ENCODE assay signal across 34 cellular contexts in the genomic region with DNA sequence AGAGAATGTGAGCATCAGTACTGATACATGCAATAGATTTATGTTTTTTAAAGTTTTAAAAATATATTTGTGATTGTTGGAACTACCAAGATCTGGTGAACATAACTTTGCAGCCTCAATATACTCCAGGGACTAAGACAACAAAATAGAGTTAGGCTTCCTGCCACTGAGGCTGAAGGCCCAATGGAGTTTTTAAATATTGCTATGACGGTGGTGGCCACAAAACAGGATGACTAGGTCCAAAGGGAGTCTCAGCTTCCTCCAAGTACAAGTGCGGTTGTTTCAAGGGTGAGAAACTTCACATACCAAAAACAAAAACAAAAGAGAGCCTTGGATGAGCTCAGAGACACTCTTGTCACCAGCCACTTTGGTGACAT.
DNase-seq lines count a peak whose midpoint lies in the region; ATAC-seq and TF ChIP-seq lines count a peak whose summit lies in the region.
"Had no signal": no experiment of that assay in that cellular context is flagged by ENCODE, and none has a peak within 500 bp of the region (broad histone marks: within the 10 kb centered on the region; RNA-seq: fewer than 3 reads in every experiment).

No MANE protein-coding gene starts in this region.

- H3K36me3 ChIP-seq in ACC112 (ENCODE audit: insufficient read depth, low read length) (no peaks in the 10 kb centered on the region), gastroesophageal sphincter (no peaks in the 10 kb centered on the region), sigmoid colon (no peaks in the 10 kb centered on the region)
- H3K36me3 ChIP-seq in naive thymus-derived CD4-positive, alpha-beta T cell (ENCODE audit: control insufficient read depth in 2 of 3, insufficient read depth in 3 of 3, low read length in 3 of 3) = no peaks in the 10 kb centered on the region
- H3K36me3 ChIP-seq: ascending aorta, cardiac muscle cell, HAP-1, neural progenitor cell, prostate gland had no signal

- DNase-seq in HFFc6 (no peak), sigmoid colon (no peak), hippocampal formation (lab: John Stamatoyannopoulos, UW) (no peak)
- no peak for DNase-seq in naive thymus-derived CD4-positive, alpha-beta T cell
- DNase-seq: activated CD4-positive, alpha-beta T cell treated with anti-CD3 and anti-CD28 coated beads, Interleukin-2, amount 50 U/mL, for 1 hour; activated CD4-positive, CD25-positive, alpha-beta regulatory T cell; activated effector memory CD4-positive, alpha-beta T cell treated with Interleukin-2 at 50 U/mL for 16 hours; activated T-cell treated with anti-CD3 and anti-CD28 coated beads, Interleukin-2, amount 50 U/mL, for 1 hour; effector CD8-positive, alpha-beta T cell; immature natural killer cell; Karpas-422; left colon; NCI-H1417 treated with DMSO at 0.1 percent for 48 hours; NCI-H2081; NCI-H526; substantia nigra had no signal

- no peak for TF ChIP-seq POLR2A in gastroesophageal sphincter (IDR thresholded peaks at IDR 0.05)
- TF ChIP-seq POLR2A in sigmoid colon (IDR thresholded peaks at IDR 0.05) = no peak

- peak overlapping the region; percentile 78 for H3K27ac Mint-ChIP-seq in HFFc6
- H3K27ac Mint-ChIP-seq in naive thymus-derived CD4-positive, alpha-beta T cell = no peak overlapping the region
- H3K27ac Mint-ChIP-seq: activated naive CD4-positive, alpha-beta T cell treated with anti-CD3 and anti-CD28 coated beads, Interleukin-2, amount 50 U/mL, for 72 hours; B cell; immature natural killer cell; memory B cell; stimulated activated effector memory CD8-positive, alpha-beta T cell treated with anti-CD3 and anti-CD28 coated beads, Interleukin-12 subunit alpha, Interleukin-12 subunit beta, amount 100 ng/mL, for 72 hours; T-helper 1 cell treated with Interleukin-12 subunit alpha and Interleukin-12 subunit beta and Interleukin-4 antibody, amounts not matched to agents 30 μg/mL and 1 μg/mL, for 36 hours had no signal

- peaks cover 12% of the 10 kb centered on the region for H3K36me3 Mint-ChIP-seq in HFFc6 (ENCODE audit: low read depth)
- H3K36me3 Mint-ChIP-seq in naive thymus-derived CD4-positive, alpha-beta T cell = no peaks in the 10 kb centered on the region
- H3K36me3 Mint-ChIP-seq: immature natural killer cell; memory B cell; neural progenitor cell; stimulated activated effector memory CD8-positive, alpha-beta T cell treated with anti-CD3 and anti-CD28 coated beads, Interleukin-12 subunit alpha, Interleukin-12 subunit beta, amount 100 ng/mL, for 72 hours had no signal

- H3K4me1 ChIP-seq in ACC112 (ENCODE audit: control insufficient read depth, insufficient read depth, low read length, unreplicated experiment) (peaks cover 42% of the 10 kb centered on the region), gastroesophageal sphincter (peaks cover 0 to 13% (median 0%) of the 10 kb centered on the region in 3 donors), sigmoid colon (peaks cover 0 to 77% (median 62%) of the 10 kb centered on the region in 4 donors)
- no peaks in the 10 kb centered on the region for H3K4me1 ChIP-seq in naive thymus-derived CD4-positive, alpha-beta T cell (ENCODE audit: control insufficient read depth in 2 of 2, insufficient read depth in 2 of 2, low read length in 2 of 2)
- H3K4me1 ChIP-seq: HAP-1, prostate gland had no signal

- ATAC-seq in gastroesophageal sphincter (peak; percentile 21), GM18861 (IDR thresholded peaks at IDR 0.05; ENCODE audit: unreplicated experiment) (no peak), HG03460 (IDR thresholded peaks at IDR 0.05; ENCODE audit: unreplicated experiment) (no peak)
- ATAC-seq in naive thymus-derived CD4-positive, alpha-beta T cell = no peak
- ATAC-seq: A549; activated naive CD4-positive, alpha-beta T cell treated with anti-CD3 and anti-CD28 coated beads, Interleukin-2, amount 50 U/mL, for 72 hours; HepG2; left colon; stimulated activated effector memory CD8-positive, alpha-beta T cell treated with anti-CD3 and anti-CD28 coated beads, Interleukin-12 subunit alpha, Interleukin-12 subunit beta, amount 100 ng/mL, for 72 hours had no signal

- TF ChIP-seq CTCF in HFFc6 (IDR thresholded peaks at IDR 0.05) = no peak
- TF ChIP-seq CTCF in gastroesophageal sphincter (IDR thresholded peaks at IDR 0.05) = no peak
- TF ChIP-seq CTCF in sigmoid colon (IDR thresholded peaks at IDR 0.05) = no peak

- CTCF ChIA-PET in naive thymus-derived CD4-positive, alpha-beta T cell (lab: Charles Lee) = no interaction called here

- TF ChIP-seq EP300 in gastroesophageal sphincter (IDR thresholded peaks at IDR 0.05) = no peak
- no peak for TF ChIP-seq EP300 in sigmoid colon (IDR thresholded peaks at IDR 0.05)

- peaks cover 85% of the 10 kb centered on the region for H3K79me2 ChIP-seq in ACC112 (ENCODE audit: control insufficient read depth, insufficient read depth, low read length, unreplicated experiment)

- H3K9me3 ChIP-seq in gastroesophageal sphincter (no peaks in the 10 kb centered on the region), sigmoid colon (no peaks in the 10 kb centered on the region)
- no peaks in the 10 kb centered on the region for H3K9me3 ChIP-seq in naive thymus-derived CD4-positive, alpha-beta T cell (ENCODE audit: control insufficient read depth in 2 of 3, low read length in 3 of 3)
- H3K9me3 ChIP-seq: A549, ascending aorta, HAP-1, prostate gland had no signal

- peak overlapping the region; percentile 60 for H3K27ac ChIP-seq in ACC112 (ENCODE audit: low read depth, low read length)
- no peak overlapping the region for H3K27ac ChIP-seq in gastroesophageal sphincter
- H3K27ac ChIP-seq in sigmoid colon = peak overlapping the region in 3 of 4 donors; percentile 55 to 67 (median 57)
- no peak overlapping the region for H3K27ac ChIP-seq in naive thymus-derived CD4-positive, alpha-beta T cell (ENCODE audit: low read depth, low read length)
- H3K27ac ChIP-seq: A549, ascending aorta, cardiac muscle cell, neural progenitor cell, prostate gland, SK-N-MC had no signal

- H2AFZ ChIP-seq in ACC112 (ENCODE audit: low read length, unreplicated experiment) = no peak overlapping the region
- H2AFZ ChIP-seq: neural progenitor cell had no signal

- H3K9me3 Mint-ChIP-seq in HFFc6 = no peaks in the 10 kb centered on the region
- H3K9me3 Mint-ChIP-seq in naive thymus-derived CD4-positive, alpha-beta T cell = peaks cover 0 to 9% (median 0%) of the 10 kb centered on the region in 11 donors
- H3K9me3 Mint-ChIP-seq: memory B cell; neural progenitor cell; stimulated activated effector memory CD8-positive, alpha-beta T cell treated with anti-CD3 and anti-CD28 coated beads, Interleukin-12 subunit alpha, Interleukin-12 subunit beta, amount 100 ng/mL, for 72 hours; T-helper 1 cell treated with Interleukin-12 subunit alpha and Interleukin-12 subunit beta and Interleukin-4 antibody, amounts not matched to agents 30 μg/mL and 1 μg/mL, for 36 hours had no signal

- H3K4me3 Mint-ChIP-seq in HFFc6 = peak overlapping the region; percentile 75; the same call in 1 of the 2 replicates
- H3K4me3 Mint-ChIP-seq in naive thymus-derived CD4-positive, alpha-beta T cell = no peak overlapping the region
- H3K4me3 Mint-ChIP-seq: B cell; immature natural killer cell; memory B cell; neural progenitor cell; stimulated activated effector memory CD8-positive, alpha-beta T cell treated with anti-CD3 and anti-CD28 coated beads, Interleukin-12 subunit alpha, Interleukin-12 subunit beta, amount 100 ng/mL, for 72 hours; T-helper 1 cell treated with Interleukin-12 subunit alpha and Interleukin-12 subunit beta and Interleukin-4 antibody, amounts not matched to agents 30 μg/mL and 1 μg/mL, for 36 hours had no signal

- H3K27me3 Mint-ChIP-seq in HFFc6 (ENCODE audit: insufficient read depth) = peaks cover 2% of the 10 kb centered on the region
- peaks cover 0 to 28% (median 11%) of the 10 kb centered on the region in 5 donors for H3K27me3 Mint-ChIP-seq in naive thymus-derived CD4-positive, alpha-beta T cell

- intact Hi-C loops in sigmoid colon (cut with DNase I) = no loop called here
- intact Hi-C loops in naive thymus-derived CD4-positive, alpha-beta T cell (cut with micrococcal nuclease) = no loop called here

- peaks cover 69% of the 10 kb centered on the region for H3K4me1 Mint-ChIP-seq in HFFc6 (ENCODE audit: low read depth)
- no peaks in the 10 kb centered on the region for H3K4me1 Mint-ChIP-seq in naive thymus-derived CD4-positive, alpha-beta T cell
- H3K4me1 Mint-ChIP-seq: B cell; immature natural killer cell; memory B cell; stimulated activated effector memory CD8-positive, alpha-beta T cell treated with anti-CD3 and anti-CD28 coated beads, Interleukin-12 subunit alpha, Interleukin-12 subunit beta, amount 100 ng/mL, for 72 hours had no signal

- POLR2A ChIA-PET in naive thymus-derived CD4-positive, alpha-beta T cell (lab: Charles Lee) = no interaction called here

- H3K4me3 ChIP-seq in ACC112 (ENCODE audit: low read depth, low read length) (no peak overlapping the region), gastroesophageal sphincter (no peak overlapping the region), sigmoid colon (no peak overlapping the region)
- H3K4me3 ChIP-seq in naive thymus-derived CD4-positive, alpha-beta T cell (ENCODE audit: low read length) = no peak overlapping the region
- H3K4me3 ChIP-seq: A549, ascending aorta, cardiac muscle cell, coronary artery, HAP-1, neural progenitor cell, prostate gland, SK-N-MC had no signal

- 63% methylated on average over 2 of the region's 2 CpGs; no CpG with 5 or more reads in 1 of the 2 donors for WGBS in gastroesophageal sphincter (ENCODE audit: low coverage in 1 of 2), 2 donors
- WGBS in sigmoid colon, 2 donors = 63 to 81% methylated on average over 2 of the region's 2 CpGs

- H3K27me3 ChIP-seq in ACC112 (ENCODE audit: insufficient read depth, low read length) (no peaks in the 10 kb centered on the region), gastroesophageal sphincter (no peaks in the 10 kb centered on the region), sigmoid colon (no peaks in the 10 kb centered on the region)
- no peaks in the 10 kb centered on the region for H3K27me3 ChIP-seq in naive thymus-derived CD4-positive, alpha-beta T cell (ENCODE audit: control insufficient read depth in 2 of 2, insufficient read depth in 2 of 2, low read length in 2 of 2)
- H3K27me3 ChIP-seq: ascending aorta, cardiac muscle cell, neural progenitor cell had no signal

Comparison
In these comparisons a context has a peak if more than half of its experiments do, and no peak if none do; other contexts are left out.
1. H3K27ac ChIP-seq: peak in ACC112 (single experiment) and sigmoid colon (3 of 4); none in gastroesophageal sphincter (0 of 4) and naive thymus-derived CD4-positive, alpha-beta T cell (single experiment).